Comparison of ENCODE assay signal across 11 cellular contexts in genomic region chr3:21390136-21390535, GRCh38.
A peak's percentile ranks its signal among the peaks of the same experiment; 100 is the strongest.
DNase-seq lines count a peak whose midpoint lies in the region; ATAC-seq and TF ChIP-seq lines count a peak whose summit lies in the region.
"Had no signal": no experiment of that assay in that cellular context is flagged by ENCODE, and none has a peak within 500 bp of the region (broad histone marks: within the 10 kb centered on the region; RNA-seq: fewer than 3 reads in every experiment).

No MANE protein-coding gene starts in this region.

- no peak overlapping the region for H3K4me2 ChIP-seq in osteoblast (ENCODE audit: insufficient read depth, low read length)

- H3K27ac ChIP-seq in osteoblast (ENCODE audit: low read depth, low read length) = no peak overlapping the region
- H3K27ac ChIP-seq: tibial artery had no signal

- H3K27me3 ChIP-seq in osteoblast (ENCODE audit: insufficient read depth, low read length) = no peaks in the 10 kb centered on the region
- H3K27me3 ChIP-seq: tibial artery had no signal

- ATAC-seq in GM18502 (IDR thresholded peaks at IDR 0.05; ENCODE audit: poor library complexity, unreplicated experiment) = no peak
- no peak for ATAC-seq in HG03439 (IDR thresholded peaks at IDR 0.05; ENCODE audit: unreplicated experiment)

- H3K4me1 ChIP-seq in osteoblast (ENCODE audit: insufficient read depth, low read length) = no peaks in the 10 kb centered on the region

- H2AFZ ChIP-seq in osteoblast (ENCODE audit: low read length) = no peak overlapping the region

- no peaks in the 10 kb centered on the region for H4K20me1 ChIP-seq in osteoblast (ENCODE audit: insufficient read depth, low read length)

- H3K4me3 ChIP-seq in cardiac fibroblast (replicated peaks in 1 of 2; ENCODE audit: low read depth in 2 of 2, low read length in 2 of 2) (no peak overlapping the region), osteoblast (ENCODE audit: insufficient read depth, low read length) (no peak overlapping the region)
- H3K4me3 ChIP-seq: tibial artery had no signal

- no peaks in the 10 kb centered on the region for H3K36me3 ChIP-seq in osteoblast (ENCODE audit: insufficient read depth, low read length)
- H3K36me3 ChIP-seq: tibial artery had no signal

- peak; percentile 0 for DNase-seq in ELR (ENCODE audit: low read depth)
- DNase-seq in NCI-H2029 treated with DMSO at 0.1 percent for 48 hours (lab: John Stamatoyannopoulos, UW) = peak; percentile 19
- DNase-seq in cardiac fibroblast (ENCODE audit: low read depth in 2 of 2) = peak; percentile 18 to 62
- peak; percentile 62 for DNase-seq in osteoblast (ENCODE audit: insufficient read length, low spot score, missing footprints)
- DNase-seq in ureter (ENCODE audit: low spot score) = no peak
- DNase-seq in NOMO-1 treated with DMSO at 0.1 percent for 48 hours (lab: John Stamatoyannopoulos, UW; ENCODE audit: unreplicated experiment) = no peak
- DNase-seq: activated gamma-delta T cell, Right ventricle myocardium superior, tibial artery had no signal

- H3K9me3 ChIP-seq in osteoblast (ENCODE audit: low read depth, low read length) = no peaks in the 10 kb centered on the region
- H3K9me3 ChIP-seq: tibial artery had no signal

- no peaks in the 10 kb centered on the region for H3K79me2 ChIP-seq in osteoblast (ENCODE audit: insufficient read depth, low read length)

- TF ChIP-seq CTCF in cardiac fibroblast (IDR thresholded peaks at IDR 0.05; ENCODE audit: low read depth, low read length) (no peak), osteoblast (IDR thresholded peaks at IDR 0.05; ENCODE audit: extremely low read depth, low read depth, low read length) (no peak)

Comparison
In these comparisons a context has a peak if more than half of its experiments do, and no peak if none do; other contexts are left out.
1. DNase-seq: peak in ELR (single experiment), NCI-H2029 treated with DMSO at 0.1 percent for 48 hours (single experiment), cardiac fibroblast (2 of 2) and osteoblast (single experiment); none in ureter (single experiment) and NOMO-1 treated with DMSO at 0.1 percent for 48 hours (single experiment).